In the genomic region with DNA sequence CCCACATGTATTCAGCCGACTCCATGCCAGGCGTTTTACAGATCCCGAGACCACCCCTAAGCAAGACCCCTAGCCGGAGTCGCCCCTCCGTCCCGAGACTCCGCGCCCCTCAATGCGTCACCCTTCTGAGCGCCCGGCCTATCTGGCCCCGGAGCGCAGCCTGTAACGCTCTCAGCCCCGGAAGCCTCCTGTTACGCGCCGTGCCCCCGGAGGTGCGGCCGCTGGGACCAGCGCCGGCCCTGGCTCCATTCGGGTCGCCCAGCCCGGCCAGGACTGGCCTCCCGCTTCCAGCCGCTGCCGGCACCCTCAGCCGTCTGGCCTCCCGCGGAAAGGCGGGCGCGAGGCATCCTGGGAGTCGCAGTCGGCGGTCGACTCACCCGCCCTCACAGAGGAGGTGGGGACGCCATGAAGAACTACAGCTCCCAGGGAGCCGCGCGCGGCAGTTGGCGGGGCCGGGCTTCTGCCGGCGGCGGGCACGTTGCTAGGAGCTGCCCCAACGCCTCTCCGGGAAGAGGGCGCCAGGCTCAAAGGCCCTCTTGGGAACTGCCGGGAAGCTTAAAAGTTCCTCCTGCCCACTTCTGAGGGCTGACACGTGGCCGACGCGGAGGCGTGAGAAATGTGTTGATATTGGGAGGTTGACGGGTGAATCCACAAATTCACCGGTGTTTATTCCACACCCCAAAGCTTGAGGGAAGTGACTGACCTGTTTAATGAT, we compare ENCODE assay signal across 8 cellular contexts. TPM values are rescaled to one million over a fixed set of nuclear protein-coding genes. Genes with fewer than 3 reads are reported as not detected.
DNase-seq lines count a peak whose midpoint lies in the region; ATAC-seq and TF ChIP-seq lines count a peak whose summit lies in the region.

A gene with protein sequence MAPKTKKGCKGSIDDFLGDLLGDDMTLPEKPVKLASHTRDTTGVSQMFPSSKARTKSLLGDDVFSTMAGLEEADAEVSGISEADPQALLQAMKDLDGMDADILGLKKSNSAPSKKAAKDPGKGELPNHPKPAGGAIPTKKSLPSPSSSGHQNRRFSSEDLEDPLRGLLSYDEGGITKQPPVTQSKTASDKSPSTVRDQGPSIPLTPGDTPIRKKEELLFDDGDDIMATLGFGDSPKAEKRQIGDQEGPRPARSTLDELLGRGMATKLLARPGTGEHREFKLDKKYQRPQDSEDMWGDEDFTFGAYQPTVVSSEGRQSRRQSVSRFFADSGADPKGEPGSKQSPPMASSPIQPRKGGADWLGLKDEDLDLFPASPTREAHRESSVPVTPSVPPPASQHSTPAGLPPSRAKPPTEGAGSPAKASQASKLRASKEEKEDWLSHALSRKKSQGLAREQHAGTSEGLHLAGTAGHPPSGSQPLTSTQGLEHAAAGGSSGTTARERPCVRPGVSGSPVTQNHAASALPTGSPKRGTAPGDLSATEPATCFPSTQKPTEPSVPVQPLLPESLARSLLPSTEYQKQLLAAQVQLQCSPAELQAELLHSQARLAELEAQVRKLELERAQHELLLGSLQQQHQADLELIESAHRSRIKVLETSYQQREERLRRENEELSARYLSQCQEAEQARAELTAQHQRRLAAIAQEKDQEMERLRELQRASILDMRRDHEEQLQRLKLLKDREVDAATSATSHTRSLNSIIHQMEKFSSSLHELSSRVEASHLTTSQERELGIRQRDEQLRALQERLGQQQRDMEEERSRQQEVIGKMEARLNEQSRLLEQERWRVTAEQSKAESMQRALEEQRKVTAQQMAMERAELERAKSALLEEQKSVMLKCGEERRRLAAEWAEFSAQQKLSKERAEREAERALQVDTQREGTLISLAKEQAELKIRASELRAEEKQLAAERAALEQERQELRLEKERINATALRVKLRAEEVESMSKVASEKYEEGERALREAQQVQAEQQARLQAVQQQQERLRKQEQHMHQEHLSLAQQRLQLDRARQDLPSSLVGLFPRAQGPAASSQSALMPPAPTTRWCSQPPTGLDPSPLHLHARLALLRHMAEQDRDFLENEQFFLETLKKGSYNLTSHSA (minus strand): TSS at position 316 of the 715 bp plus-strand sequence. CDS start 2,893 bp downstream, outside the sequence.

- peak within 1 kb of the TSS; percentile 64 for H3K4me3 ChIP-seq in right cardiac atrium (ENCODE audit: low read length)
- H3K4me3 ChIP-seq in uterus: peak within 1 kb of the TSS; percentile 76 to 88

- under 1% methylated on average over 63 of the region's 63 CpGs for WGBS in right cardiac atrium

- H3K4me1 ChIP-seq in right cardiac atrium (ENCODE audit: control insufficient read depth, insufficient read depth, low read length): no peaks in the 10 kb centered on the region
- no peaks in the 10 kb centered on the region for H3K4me1 ChIP-seq in uterus

- H3K36me3 ChIP-seq in uterus: no peaks in the 10 kb centered on the region

- H3K27ac ChIP-seq in right cardiac atrium (ENCODE audit: low read length) (peak within 1 kb of the TSS; percentile 23), uterus (peak within 1 kb of the TSS; percentile 79 to 87)

- intact Hi-C loops in T-helper 2 cell treated with Interferon-gamma antibody and Interleukin-4, amounts not matched to agents 100 ng/mL and 5 ng/mL, for 36 hours (cut with micrococcal nuclease): loop anchor here (1.0 to 2.0 kb wide), 2 partner anchors 36 to 38 kb away; a partner anchor contains a TSS
- intact Hi-C loops in right cardiac atrium (cut with DNase I): loop anchor here in 1 of 4 donors (10.0 kb wide), 1 partner anchor 54 kb away; no protein-coding TSS in a partner anchor
- intact Hi-C loops in uterus (cut with DNase I; ENCODE audit: low total_unique reads): no loop called here

- ATAC-seq in GM18498 (IDR thresholded peaks at IDR 0.05; ENCODE audit: unreplicated experiment) (peak; percentile 96), HG02943 (IDR thresholded peaks at IDR 0.05; ENCODE audit: low read depth, unreplicated experiment) (peak; percentile 85), right cardiac atrium (peak; percentile 99)

- peak; percentile 78 to 87 for TF ChIP-seq POLR2A in uterus (IDR thresholded peaks at IDR 0.05)

- TF ChIP-seq CTCF in uterus (IDR thresholded peaks at IDR 0.05): peak in 2 of 4 experiments; percentile 18 to 42

- H3K27me3 ChIP-seq in right cardiac atrium (ENCODE audit: control insufficient read depth, insufficient read depth) (no peaks in the 10 kb centered on the region), uterus (no peaks in the 10 kb centered on the region)

- no peaks in the 10 kb centered on the region for H3K9me3 ChIP-seq in right cardiac atrium (ENCODE audit: control insufficient read depth, low read length)
- no peaks in the 10 kb centered on the region for H3K9me3 ChIP-seq in uterus

- DNase-seq in NCI-H1930 (lab: John Stamatoyannopoulos, UW) (peak; percentile 94 to 98), anterior cingulate cortex (lab: John Stamatoyannopoulos, UW) (peak; percentile 50 to 98 (median 93)), right cardiac atrium (peak; percentile 96 to 98 (median 98)), pulmonary artery endothelial cell (ENCODE audit: low read depth, low spot score) (peak; percentile 75), uterus (peak; percentile 89 to 92)

RNA-seq across cellular contexts. Expression of the gene that starts here (rescaled TPM):
- total RNA-seq in T-helper 2 cell treated with Interferon-gamma antibody and Interleukin-4, amounts not matched to agents 100 ng/mL and 5 ng/mL, for 36 hours: 20.4 and 21.4 TPM in 2 replicates
- total RNA-seq in right cardiac atrium: 1 to 10 TPM; 4.8 to 5.5 (median 5.1) TPM
- 5.0 TPM for polyA plus RNA-seq in right cardiac atrium
- total RNA-seq in pulmonary artery endothelial cell: 6.9 and 10.4 TPM in 2 replicates
- 10 to 100 TPM; 11.0 to 16.5 (median 14.2) TPM for total RNA-seq in uterus

Comparison
In these comparisons a context has a peak if more than half of its experiments do, and no peak if none do; other contexts are left out.
1. Peak in every context shown above with its lines: DNase-seq, ATAC-seq, H3K4me3 ChIP-seq and H3K27ac ChIP-seq.